In the genomic region with DNA sequence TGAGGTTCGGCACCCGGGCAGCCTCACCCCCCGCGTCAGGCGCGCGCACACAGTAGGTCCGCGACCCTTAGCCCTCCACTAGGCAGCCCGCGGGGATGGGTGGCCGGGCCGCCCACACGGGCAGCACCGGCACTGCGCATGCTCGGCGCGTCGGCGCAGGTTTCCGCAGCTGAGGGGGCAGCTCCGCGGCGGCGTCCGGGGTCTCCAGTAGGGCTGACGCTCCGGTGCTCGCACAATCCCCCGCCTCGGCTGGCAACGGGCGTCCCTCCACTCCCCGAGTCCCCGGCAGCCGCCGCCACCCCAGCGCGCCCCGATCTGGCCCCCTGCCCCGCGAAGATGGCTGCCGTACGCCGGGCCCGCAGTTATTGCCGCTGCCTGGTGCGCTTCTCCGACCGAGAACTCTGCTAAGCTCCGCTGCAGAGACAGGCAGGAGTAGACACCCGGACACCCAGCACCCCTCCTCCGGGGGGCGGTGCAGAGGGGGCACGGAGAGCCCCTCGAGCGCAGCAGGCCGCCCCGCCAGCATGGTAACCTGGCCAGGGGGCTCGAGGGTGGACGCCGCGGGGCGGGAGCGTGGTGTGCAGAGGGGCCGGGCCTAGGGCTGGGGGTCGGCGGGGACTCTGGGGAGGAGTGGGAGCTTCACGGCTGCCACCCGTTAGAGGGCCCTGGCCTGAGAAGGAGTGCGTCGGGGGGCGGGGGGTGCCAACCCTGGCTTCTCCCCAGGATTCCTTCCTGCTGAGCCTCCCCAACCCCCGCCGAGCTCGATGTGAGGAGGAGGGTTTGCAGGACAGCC, we compare ENCODE assay signal across 1 cellular context.
TF ChIP-seq lines count a peak whose summit lies in the region.

FBXO9 (plus strand) TSS at position 139 of the 793 bp plus-strand sequence; CDS start at position 525, 386 bp downstream.

TF ChIP-seq in HepG2, 621 proteins besides CTCF, POLR2A, EP300 and RAD21 (continued from another document and continues in another):
- TF ChIP-seq, protein P1, sequence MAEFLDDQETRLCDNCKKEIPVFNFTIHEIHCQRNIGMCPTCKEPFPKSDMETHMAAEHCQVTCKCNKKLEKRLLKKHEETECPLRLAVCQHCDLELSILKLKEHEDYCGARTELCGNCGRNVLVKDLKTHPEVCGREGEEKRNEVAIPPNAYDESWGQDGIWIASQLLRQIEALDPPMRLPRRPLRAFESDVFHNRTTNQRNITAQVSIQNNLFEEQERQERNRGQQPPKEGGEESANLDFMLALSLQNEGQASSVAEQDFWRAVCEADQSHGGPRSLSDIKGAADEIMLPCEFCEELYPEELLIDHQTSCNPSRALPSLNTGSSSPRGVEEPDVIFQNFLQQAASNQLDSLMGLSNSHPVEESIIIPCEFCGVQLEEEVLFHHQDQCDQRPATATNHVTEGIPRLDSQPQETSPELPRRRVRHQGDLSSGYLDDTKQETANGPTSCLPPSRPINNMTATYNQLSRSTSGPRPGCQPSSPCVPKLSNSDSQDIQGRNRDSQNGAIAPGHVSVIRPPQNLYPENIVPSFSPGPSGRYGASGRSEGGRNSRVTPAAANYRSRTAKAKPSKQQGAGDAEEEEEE (CRISPR knock-in tag; IDR thresholded peaks at IDR 0.05; ENCODE audit: borderline replicate concordance): no peak
- TF ChIP-seq ATF4 (CRISPR knock-in tag; IDR thresholded peaks at IDR 0.05): peak in 1 of 2 experiments; percentile 65; a peak in 1 of 4 replicates
- TF ChIP-seq ZNF546 (CRISPR knock-in tag; conservative IDR thresholded peaks at IDR 0.05): no peak; the same call in 1 of the 2 replicates
- TF ChIP-seq ZNF205 (CRISPR knock-in tag; IDR thresholded peaks at IDR 0.05): no peak; the same call in 1 of the 2 replicates
- TF ChIP-seq SOX13 (IDR thresholded peaks at IDR 0.05): no peak
- TF ChIP-seq SOX13 (CRISPR knock-in tag; conservative IDR thresholded peaks at IDR 0.05 in 1 of 2, IDR thresholded peaks at IDR 0.05 in 1 of 2): peak in 1 of 2 experiments; percentile 2; a peak in 1 of 4 replicates
- TF ChIP-seq ZNF670 (CRISPR knock-in tag; IDR thresholded peaks at IDR 0.05; ENCODE audit: borderline replicate concordance): peak; percentile 48; the same call in 1 of the 2 replicates
- TF ChIP-seq CBX5 (CRISPR knock-in tag; IDR thresholded peaks at IDR 0.05; ENCODE audit: borderline replicate concordance): no peak; the same call in 1 of the 2 replicates
- peak; percentile 21; the same call in 1 of the 2 replicates for TF ChIP-seq MTA1 (CRISPR knock-in tag; IDR thresholded peaks at IDR 0.05; ENCODE audit: borderline replicate concordance)
- TF ChIP-seq ZZZ3 (CRISPR knock-in tag; IDR thresholded peaks at IDR 0.05; ENCODE audit: borderline replicate concordance): no peak
- no peak for TF ChIP-seq GLI4 (CRISPR knock-in tag; IDR thresholded peaks at IDR 0.05; ENCODE audit: borderline replicate concordance)
- no peak for TF ChIP-seq ZNF160 (CRISPR knock-in tag; IDR thresholded peaks at IDR 0.05)
- peak; percentile 45 for TF ChIP-seq SRSF1 (optimal IDR thresholded peaks at IDR 0.05; ENCODE audit: low read depth, low read length)
- peak; percentile 48; the same call in 1 of the 2 replicates for TF ChIP-seq MTF2 (CRISPR knock-in tag; IDR thresholded peaks at IDR 0.05; ENCODE audit: borderline replicate concordance)
- TF ChIP-seq NFIC (IDR thresholded peaks at IDR 0.05; ENCODE audit: low read length): no peak
- 0 out of 2 replicates have a peak, but pooled peaks have one; percentile 73 for TF ChIP-seq HOXA5 (CRISPR knock-in tag; IDR thresholded peaks at IDR 0.05)
- TF ChIP-seq PAF1 (CRISPR knock-in tag; IDR thresholded peaks at IDR 0.05): no peak
- no peak for TF ChIP-seq ATF7 (IDR thresholded peaks at IDR 0.05)
- 0 out of 2 replicates have a peak, but pooled peaks have one; percentile 7 for TF ChIP-seq ATF7 (CRISPR knock-in tag; IDR thresholded peaks at IDR 0.05)
- TF ChIP-seq EEA1 (CRISPR knock-in tag; IDR thresholded peaks at IDR 0.05; ENCODE audit: borderline replicate concordance): peak; percentile 58; the same call in 1 of the 2 replicates
- TF ChIP-seq TCF12 (IDR thresholded peaks at IDR 0.05): no peak
- TF ChIP-seq TCF12 (CRISPR knock-in tag; IDR thresholded peaks at IDR 0.05): 0 out of 2 replicates have a peak, but pooled peaks have one; percentile 52
- TF ChIP-seq TERF1 (CRISPR knock-in tag; IDR thresholded peaks at IDR 0.05): no peak
- TF ChIP-seq ZNF430 (CRISPR knock-in tag; IDR thresholded peaks at IDR 0.05): peak; percentile 31; the same call in 1 of the 2 replicates
- TF ChIP-seq ZFY (CRISPR knock-in tag; IDR thresholded peaks at IDR 0.05): peak; percentile 89
- no peak; the same call in 1 of the 2 replicates for TF ChIP-seq ZNF773 (CRISPR knock-in tag; IDR thresholded peaks at IDR 0.05; ENCODE audit: borderline replicate concordance)
- TF ChIP-seq, protein P2, sequence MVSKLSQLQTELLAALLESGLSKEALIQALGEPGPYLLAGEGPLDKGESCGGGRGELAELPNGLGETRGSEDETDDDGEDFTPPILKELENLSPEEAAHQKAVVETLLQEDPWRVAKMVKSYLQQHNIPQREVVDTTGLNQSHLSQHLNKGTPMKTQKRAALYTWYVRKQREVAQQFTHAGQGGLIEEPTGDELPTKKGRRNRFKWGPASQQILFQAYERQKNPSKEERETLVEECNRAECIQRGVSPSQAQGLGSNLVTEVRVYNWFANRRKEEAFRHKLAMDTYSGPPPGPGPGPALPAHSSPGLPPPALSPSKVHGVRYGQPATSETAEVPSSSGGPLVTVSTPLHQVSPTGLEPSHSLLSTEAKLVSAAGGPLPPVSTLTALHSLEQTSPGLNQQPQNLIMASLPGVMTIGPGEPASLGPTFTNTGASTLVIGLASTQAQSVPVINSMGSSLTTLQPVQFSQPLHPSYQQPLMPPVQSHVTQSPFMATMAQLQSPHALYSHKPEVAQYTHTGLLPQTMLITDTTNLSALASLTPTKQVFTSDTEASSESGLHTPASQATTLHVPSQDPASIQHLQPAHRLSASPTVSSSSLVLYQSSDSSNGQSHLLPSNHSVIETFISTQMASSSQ (IDR thresholded peaks at IDR 0.05; ENCODE audit: low read depth): no peak
- TF ChIP-seq, protein P2 (CRISPR knock-in tag; IDR thresholded peaks at IDR 0.05; ENCODE audit: borderline replicate concordance): no peak
- TF ChIP-seq MATR3 (CRISPR knock-in tag; IDR thresholded peaks at IDR 0.05): no peak
- peak; percentile 20 for TF ChIP-seq MED1 (CRISPR knock-in tag; IDR thresholded peaks at IDR 0.05)
- TF ChIP-seq ZNF552 (CRISPR knock-in tag; IDR thresholded peaks at IDR 0.05; ENCODE audit: borderline replicate concordance): no peak
- TF ChIP-seq ZBTB7B (CRISPR knock-in tag; IDR thresholded peaks at IDR 0.05): peak; percentile 86
- peak; percentile 79; the same call in 1 of the 2 replicates for TF ChIP-seq ZIK1 (CRISPR knock-in tag; IDR thresholded peaks at IDR 0.05; ENCODE audit: borderline replicate concordance, low read depth)
- TF ChIP-seq, protein P3, sequence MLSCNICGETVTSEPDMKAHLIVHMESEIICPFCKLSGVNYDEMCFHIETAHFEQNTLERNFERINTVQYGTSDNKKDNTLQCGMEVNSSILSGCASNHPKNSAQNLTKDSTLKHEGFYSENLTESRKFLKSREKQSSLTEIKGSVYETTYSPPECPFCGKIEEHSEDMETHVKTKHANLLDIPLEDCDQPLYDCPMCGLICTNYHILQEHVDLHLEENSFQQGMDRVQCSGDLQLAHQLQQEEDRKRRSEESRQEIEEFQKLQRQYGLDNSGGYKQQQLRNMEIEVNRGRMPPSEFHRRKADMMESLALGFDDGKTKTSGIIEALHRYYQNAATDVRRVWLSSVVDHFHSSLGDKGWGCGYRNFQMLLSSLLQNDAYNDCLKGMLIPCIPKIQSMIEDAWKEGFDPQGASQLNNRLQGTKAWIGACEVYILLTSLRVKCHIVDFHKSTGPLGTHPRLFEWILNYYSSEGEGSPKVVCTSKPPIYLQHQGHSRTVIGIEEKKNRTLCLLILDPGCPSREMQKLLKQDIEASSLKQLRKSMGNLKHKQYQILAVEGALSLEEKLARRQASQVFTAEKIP (CRISPR knock-in tag; IDR thresholded peaks at IDR 0.05; ENCODE audit: borderline replicate concordance): no peak
- no peak for TF ChIP-seq HNF4G (IDR thresholded peaks at IDR 0.05; ENCODE audit: borderline replicate concordance, low read depth, low read length)
- TF ChIP-seq HNF4G (CRISPR knock-in tag; IDR thresholded peaks at IDR 0.05; ENCODE audit: borderline replicate concordance, low read depth): peak; percentile 75; the same call in 1 of the 2 replicates
- TF ChIP-seq PAX8 (CRISPR knock-in tag; IDR thresholded peaks at IDR 0.05; ENCODE audit: borderline replicate concordance): 0 out of 2 replicates have a peak, but pooled peaks have one; percentile 31
- TF ChIP-seq XBP1 (CRISPR knock-in tag; IDR thresholded peaks at IDR 0.05): no peak
- no peak for TF ChIP-seq PRDM10 (CRISPR knock-in tag; IDR thresholded peaks at IDR 0.05; ENCODE audit: low read depth)
- TF ChIP-seq, protein P4, sequence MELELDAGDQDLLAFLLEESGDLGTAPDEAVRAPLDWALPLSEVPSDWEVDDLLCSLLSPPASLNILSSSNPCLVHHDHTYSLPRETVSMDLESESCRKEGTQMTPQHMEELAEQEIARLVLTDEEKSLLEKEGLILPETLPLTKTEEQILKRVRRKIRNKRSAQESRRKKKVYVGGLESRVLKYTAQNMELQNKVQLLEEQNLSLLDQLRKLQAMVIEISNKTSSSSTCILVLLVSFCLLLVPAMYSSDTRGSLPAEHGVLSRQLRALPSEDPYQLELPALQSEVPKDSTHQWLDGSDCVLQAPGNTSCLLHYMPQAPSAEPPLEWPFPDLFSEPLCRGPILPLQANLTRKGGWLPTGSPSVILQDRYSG (CRISPR knock-in tag; IDR thresholded peaks at IDR 0.05): no peak
- peak; percentile 44; the same call in 1 of the 2 replicates for TF ChIP-seq E2F5 (CRISPR knock-in tag; conservative IDR thresholded peaks at IDR 0.05)
- TF ChIP-seq NR2F2 (IDR thresholded peaks at IDR 0.05; ENCODE audit: borderline replicate concordance, low read depth): no peak
- no peak for TF ChIP-seq FOXJ3 (CRISPR knock-in tag; IDR thresholded peaks at IDR 0.05; ENCODE audit: borderline replicate concordance)
